ENCODE assay signal across 1 cellular context in the genomic region with DNA sequence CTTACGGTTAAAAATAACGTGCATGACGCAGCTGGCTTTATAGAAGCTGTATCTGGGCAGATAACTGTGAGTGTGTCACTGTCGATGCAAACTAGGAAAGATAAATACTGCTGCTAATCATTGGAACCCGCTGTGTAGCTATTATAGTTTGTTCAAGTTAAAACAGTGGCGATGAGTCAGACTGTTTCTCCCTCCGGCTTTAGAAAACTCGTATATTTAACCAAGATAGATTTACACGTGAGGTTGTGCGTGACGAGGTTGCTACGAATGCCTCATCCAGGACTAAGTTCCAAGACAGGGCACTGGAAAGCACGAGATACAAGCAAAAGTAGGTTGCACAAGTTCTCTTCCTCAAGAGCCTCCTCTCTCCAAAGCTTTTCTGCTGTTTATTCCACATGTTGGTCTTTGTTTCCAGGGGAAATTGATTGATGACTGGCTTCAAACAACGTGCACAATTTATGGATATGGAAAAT.
TF ChIP-seq lines count a peak whose summit lies in the region.

No MANE protein-coding gene starts in this region.

TF ChIP-seq in WTC11, 78 proteins besides CTCF, POLR2A, EP300 and RAD21 (continued from another document):
- TF ChIP-seq, protein P1, sequence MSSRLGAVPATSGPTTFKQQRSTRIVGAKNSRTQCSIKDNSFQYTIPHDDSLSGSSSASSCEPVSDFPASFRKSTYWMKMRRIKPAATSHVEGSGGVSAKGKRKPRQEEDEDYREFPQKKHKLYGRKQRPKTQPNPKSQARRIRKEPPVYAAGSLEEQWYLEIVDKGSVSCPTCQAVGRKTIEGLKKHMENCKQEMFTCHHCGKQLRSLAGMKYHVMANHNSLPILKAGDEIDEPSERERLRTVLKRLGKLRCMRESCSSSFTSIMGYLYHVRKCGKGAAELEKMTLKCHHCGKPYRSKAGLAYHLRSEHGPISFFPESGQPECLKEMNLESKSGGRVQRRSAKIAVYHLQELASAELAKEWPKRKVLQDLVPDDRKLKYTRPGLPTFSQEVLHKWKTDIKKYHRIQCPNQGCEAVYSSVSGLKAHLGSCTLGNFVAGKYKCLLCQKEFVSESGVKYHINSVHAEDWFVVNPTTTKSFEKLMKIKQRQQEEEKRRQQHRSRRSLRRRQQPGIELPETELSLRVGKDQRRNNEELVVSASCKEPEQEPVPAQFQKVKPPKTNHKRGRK (CRISPR knock-in tag; IDR thresholded peaks at IDR 0.05; ENCODE audit: borderline replicate concordance): no peak
- TF ChIP-seq, protein P2, sequence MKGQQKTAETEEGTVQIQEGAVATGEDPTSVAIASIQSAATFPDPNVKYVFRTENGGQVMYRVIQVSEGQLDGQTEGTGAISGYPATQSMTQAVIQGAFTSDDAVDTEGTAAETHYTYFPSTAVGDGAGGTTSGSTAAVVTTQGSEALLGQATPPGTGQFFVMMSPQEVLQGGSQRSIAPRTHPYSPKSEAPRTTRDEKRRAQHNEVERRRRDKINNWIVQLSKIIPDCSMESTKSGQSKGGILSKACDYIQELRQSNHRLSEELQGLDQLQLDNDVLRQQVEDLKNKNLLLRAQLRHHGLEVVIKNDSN (CRISPR knock-in tag; IDR thresholded peaks at IDR 0.05): no peak
- no peak for TF ChIP-seq JUN (CRISPR knock-in tag; IDR thresholded peaks at IDR 0.05)
- no peak for TF ChIP-seq ESRRA (CRISPR knock-in tag; IDR thresholded peaks at IDR 0.05; ENCODE audit: borderline replicate concordance)
- no peak for TF ChIP-seq ZNF219 (CRISPR knock-in tag; IDR thresholded peaks at IDR 0.05; ENCODE audit: borderline replicate concordance)
- TF ChIP-seq ZNF121 (CRISPR knock-in tag; IDR thresholded peaks at IDR 0.05): no peak
- TF ChIP-seq, protein P3, sequence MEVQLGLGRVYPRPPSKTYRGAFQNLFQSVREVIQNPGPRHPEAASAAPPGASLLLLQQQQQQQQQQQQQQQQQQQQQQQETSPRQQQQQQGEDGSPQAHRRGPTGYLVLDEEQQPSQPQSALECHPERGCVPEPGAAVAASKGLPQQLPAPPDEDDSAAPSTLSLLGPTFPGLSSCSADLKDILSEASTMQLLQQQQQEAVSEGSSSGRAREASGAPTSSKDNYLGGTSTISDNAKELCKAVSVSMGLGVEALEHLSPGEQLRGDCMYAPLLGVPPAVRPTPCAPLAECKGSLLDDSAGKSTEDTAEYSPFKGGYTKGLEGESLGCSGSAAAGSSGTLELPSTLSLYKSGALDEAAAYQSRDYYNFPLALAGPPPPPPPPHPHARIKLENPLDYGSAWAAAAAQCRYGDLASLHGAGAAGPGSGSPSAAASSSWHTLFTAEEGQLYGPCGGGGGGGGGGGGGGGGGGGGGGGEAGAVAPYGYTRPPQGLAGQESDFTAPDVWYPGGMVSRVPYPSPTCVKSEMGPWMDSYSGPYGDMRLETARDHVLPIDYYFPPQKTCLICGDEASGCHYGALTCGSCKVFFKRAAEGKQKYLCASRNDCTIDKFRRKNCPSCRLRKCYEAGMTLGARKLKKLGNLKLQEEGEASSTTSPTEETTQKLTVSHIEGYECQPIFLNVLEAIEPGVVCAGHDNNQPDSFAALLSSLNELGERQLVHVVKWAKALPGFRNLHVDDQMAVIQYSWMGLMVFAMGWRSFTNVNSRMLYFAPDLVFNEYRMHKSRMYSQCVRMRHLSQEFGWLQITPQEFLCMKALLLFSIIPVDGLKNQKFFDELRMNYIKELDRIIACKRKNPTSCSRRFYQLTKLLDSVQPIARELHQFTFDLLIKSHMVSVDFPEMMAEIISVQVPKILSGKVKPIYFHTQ (CRISPR knock-in tag; IDR thresholded peaks at IDR 0.05): no peak
